19 cellular contexts compared by ENCODE assay signal in the genomic region with DNA sequence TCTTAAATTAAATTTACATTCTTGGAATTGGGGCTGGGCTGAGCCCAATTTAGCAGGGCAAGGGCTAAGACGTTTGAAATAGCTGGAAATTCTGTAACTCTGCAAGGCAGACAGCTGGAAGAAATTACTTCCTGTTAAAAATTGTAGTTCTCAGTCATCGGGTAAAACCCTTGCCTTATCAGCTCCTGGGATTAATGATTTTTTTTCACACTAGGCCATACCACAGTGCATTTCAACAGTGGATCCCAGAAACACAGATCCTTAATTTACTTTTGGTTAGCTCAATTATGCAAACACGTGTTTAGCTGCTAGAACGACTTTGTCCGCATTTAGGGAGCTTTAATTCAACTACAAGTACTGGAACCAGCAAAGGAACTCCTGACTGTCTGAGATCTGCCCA.
DNase-seq lines count a peak whose midpoint lies in the region; ATAC-seq and TF ChIP-seq lines count a peak whose summit lies in the region.
"Had no signal": no experiment of that assay in that cellular context is flagged by ENCODE, and none has a peak within 500 bp of the region (broad histone marks: within the 10 kb centered on the region; RNA-seq: fewer than 3 reads in every experiment).

No MANE protein-coding gene starts in this region.

- H3K36me3 Mint-ChIP-seq in glutamatergic neuron (ENCODE audit: unreplicated experiment), result no peaks in the 10 kb centered on the region
- H3K36me3 Mint-ChIP-seq in endothelial cell (ENCODE audit: low read depth, unreplicated experiment), result peaks cover 8% of the 10 kb centered on the region
- H3K36me3 Mint-ChIP-seq in activated CD4-positive, alpha-beta memory T cell treated with anti-CD3 and anti-CD28 coated beads for 36 hours, result no peaks in the 10 kb centered on the region

- H3K27ac ChIP-seq in WERI-Rb-1, result peak overlapping the region; percentile 39
- H3K27ac ChIP-seq: 22Rv1 had no signal

- no peaks in the 10 kb centered on the region for H3K27me3 ChIP-seq in WERI-Rb-1 (ENCODE audit: insufficient read depth, low read depth, severe bottlenecking)

- peaks cover 14% of the 10 kb centered on the region for H3K9me3 ChIP-seq in WERI-Rb-1 (ENCODE audit: severe bottlenecking)

- peaks cover 25% of the 10 kb centered on the region for H3K4me1 Mint-ChIP-seq in glutamatergic neuron (ENCODE audit: low read depth, unreplicated experiment)
- H3K4me1 Mint-ChIP-seq in endothelial cell (ENCODE audit: unreplicated experiment), result no peaks in the 10 kb centered on the region
- H3K4me1 Mint-ChIP-seq in activated CD4-positive, alpha-beta memory T cell treated with anti-CD3 and anti-CD28 coated beads for 36 hours (ENCODE audit: low read depth), result no peaks in the 10 kb centered on the region
- H3K4me1 Mint-ChIP-seq: B cell had no signal

- peaks cover 8% of the 10 kb centered on the region for H3K27me3 Mint-ChIP-seq in glutamatergic neuron (ENCODE audit: unreplicated experiment)
- peaks cover 2% of the 10 kb centered on the region for H3K27me3 Mint-ChIP-seq in endothelial cell (ENCODE audit: unreplicated experiment)
- no peaks in the 10 kb centered on the region for H3K27me3 Mint-ChIP-seq in activated CD4-positive, alpha-beta memory T cell treated with anti-CD3 and anti-CD28 coated beads for 36 hours

- ATAC-seq in HG03565 (IDR thresholded peaks at IDR 0.05; ENCODE audit: unreplicated experiment), result no peak
- ATAC-seq in GM18873 (IDR thresholded peaks at IDR 0.05; ENCODE audit: low FRiP score, unreplicated experiment), result no peak
- ATAC-seq: PC-3 had no signal

- H3K4me3 ChIP-seq in WERI-Rb-1 (ENCODE audit: low read depth, low read length), result no peak overlapping the region

- intact Hi-C loops in activated CD4-positive, alpha-beta memory T cell treated with anti-CD3 and anti-CD28 coated beads for 36 hours (cut with micrococcal nuclease), result no loop called here

- no peaks in the 10 kb centered on the region for H3K36me3 ChIP-seq in WERI-Rb-1

- peaks cover 14% of the 10 kb centered on the region for H3K9me3 Mint-ChIP-seq in glutamatergic neuron (ENCODE audit: unreplicated experiment)
- H3K9me3 Mint-ChIP-seq in endothelial cell (ENCODE audit: unreplicated experiment), result no peaks in the 10 kb centered on the region
- H3K9me3 Mint-ChIP-seq in activated CD4-positive, alpha-beta memory T cell treated with anti-CD3 and anti-CD28 coated beads for 36 hours, result peaks cover 7% of the 10 kb centered on the region

- CTCF ChIA-PET in activated CD4-positive, alpha-beta memory T cell treated with anti-CD3 and anti-CD28 coated beads for 36 hours (lab: Charles Lee), result no interaction called here

- H3K4me3 Mint-ChIP-seq in glutamatergic neuron (ENCODE audit: unreplicated experiment), result peak overlapping the region; percentile 43
- H3K4me3 Mint-ChIP-seq in endothelial cell (ENCODE audit: unreplicated experiment), result no peak overlapping the region
- H3K4me3 Mint-ChIP-seq in activated CD4-positive, alpha-beta memory T cell treated with anti-CD3 and anti-CD28 coated beads for 36 hours, result no peak overlapping the region
- H3K4me3 Mint-ChIP-seq: B cell had no signal

- peak; percentile 30 for DNase-seq in NOMO-1 treated with DMSO at 0.1 percent for 48 hours (lab: John Stamatoyannopoulos, UW; ENCODE audit: unreplicated experiment)
- no peak for DNase-seq in NOMO-1 treated with dmso at 0.1 percent for 144 hours (lab: John Stamatoyannopoulos, UW; ENCODE audit: unreplicated experiment)
- no peak for DNase-seq in WERI-Rb-1
- DNase-seq in glutamatergic neuron, result no peak
- DNase-seq in endothelial cell (ENCODE audit: low spot score), result no peak
- DNase-seq in activated CD4-positive, alpha-beta memory T cell treated with anti-CD3 and anti-CD28 coated beads for 36 hours, result no peak
- DNase-seq: DMS79 treated with DMSO at 0.1 percent for 48 hours, HCEC 1CT, KBM-7, NCI-H2107, NCI-H510A, NCI-H774, PC-3, RPMI8226, SHP77 treated with DMSO at 0.1 percent for 48 hours had no signal

- POLR2A ChIA-PET in activated CD4-positive, alpha-beta memory T cell treated with anti-CD3 and anti-CD28 coated beads for 36 hours (lab: Charles Lee), result no interaction called here

- H3K27ac Mint-ChIP-seq in glutamatergic neuron (ENCODE audit: unreplicated experiment) (peak overlapping the region; percentile 44), endothelial cell (ENCODE audit: unreplicated experiment) (no peak overlapping the region)
- H3K27ac Mint-ChIP-seq in activated CD4-positive, alpha-beta memory T cell treated with anti-CD3 and anti-CD28 coated beads for 36 hours, result no peak overlapping the region
- H3K27ac Mint-ChIP-seq: B cell had no signal

- no peak for TF ChIP-seq CTCF in WERI-Rb-1 (IDR thresholded peaks at IDR 0.05; ENCODE audit: low read depth, low read length)
- TF ChIP-seq CTCF in glutamatergic neuron (IDR thresholded peaks at IDR 0.05; ENCODE audit: partially characterized antibody, unreplicated experiment), result no peak
- TF ChIP-seq CTCF in endothelial cell (IDR thresholded peaks at IDR 0.05; ENCODE audit: unreplicated experiment), result no peak
